In genomic region chr5:150642567-150642927, GRCh38 we compare ENCODE assay signal across 9 cellular contexts. TPM values are rescaled to one million over a fixed set of nuclear protein-coding genes. Genes with fewer than 3 reads are reported as not detected.
A peak's percentile ranks its signal among the peaks of the same experiment; 100 is the strongest.
DNase-seq lines count a peak whose midpoint lies in the region; ATAC-seq and TF ChIP-seq lines count a peak whose summit lies in the region.
"Had no signal": no experiment of that assay in that cellular context is flagged by ENCODE, and none has a peak within 500 bp of the region (broad histone marks: within the 10 kb centered on the region; RNA-seq: fewer than 3 reads in every experiment).

No MANE protein-coding gene starts in this region.

- TF ChIP-seq POLR2A in suprapubic skin (IDR thresholded peaks at IDR 0.05) = no peak

- no peaks in the 10 kb centered on the region for H3K9me2 ChIP-seq in GM23338 (ENCODE audit: insufficient read depth)

- H3F3A ChIP-seq in GM23338 (replicated peaks; ENCODE audit: low read depth) = no peaks in the 10 kb centered on the region

- no peaks in the 10 kb centered on the region for H3K36me3 Mint-ChIP-seq in brain
- H3K36me3 Mint-ChIP-seq in GM23338 (ENCODE audit: low read depth) = no peaks in the 10 kb centered on the region; the same call in 2 of the 3 replicates
- H3K36me3 Mint-ChIP-seq: activated naive CD8-positive, alpha-beta T cell had no signal

- no peak overlapping the region for H3K4me3 ChIP-seq in kidney epithelial cell (ENCODE audit: low read depth, low read length)
- H3K4me3 ChIP-seq in suprapubic skin = no peak overlapping the region
- H3K4me3 ChIP-seq in GM23338 = no peak overlapping the region

- H3K4me3 Mint-ChIP-seq in brain (peak overlapping the region in 2 of 5 experiments; percentile 38 to 70), GM23338 (no peak overlapping the region)
- H3K4me3 Mint-ChIP-seq: activated naive CD8-positive, alpha-beta T cell had no signal

- H3K79me2 ChIP-seq in GM23338 (replicated peaks; ENCODE audit: insufficient read depth) = no peaks in the 10 kb centered on the region

- 32% methylated on average over 3 of the region's 5 CpGs for WGBS in suprapubic skin

- H3K4me1 ChIP-seq in suprapubic skin (peaks cover 82% of the 10 kb centered on the region), GM23338 (ENCODE audit: insufficient read depth) (peaks cover 4% of the 10 kb centered on the region; the same call in 1 of the 2 replicates)

- peak overlapping the region; percentile 82 for H3K27ac ChIP-seq in suprapubic skin
- H3K27ac ChIP-seq in GM23338 (ENCODE audit: low read depth) = no peak overlapping the region

- no peak overlapping the region for H3K4me2 ChIP-seq in GM23338

- H4K20me1 ChIP-seq in GM23338 (replicated peaks; ENCODE audit: insufficient read depth) = no peaks in the 10 kb centered on the region

- no peak for TF ChIP-seq EP300 in suprapubic skin (IDR thresholded peaks at IDR 0.05)

- peaks cover 0 to 7% (median 0%) of the 10 kb centered on the region in 5 experiments for H3K9me3 Mint-ChIP-seq in brain
- no peaks in the 10 kb centered on the region for H3K9me3 Mint-ChIP-seq in GM23338

- H3K27me3 ChIP-seq in kidney epithelial cell (ENCODE audit: control insufficient read depth, insufficient read depth, low read length) = no peaks in the 10 kb centered on the region
- H3K27me3 ChIP-seq in suprapubic skin = no peaks in the 10 kb centered on the region
- H3K27me3 ChIP-seq in GM23338 (ENCODE audit: insufficient read depth) = no peaks in the 10 kb centered on the region

- no peak for ATAC-seq in GM23338

- DNase-seq in HT1080 (ENCODE audit: low read depth) (peak; percentile 89), kidney epithelial cell (ENCODE audit: low read depth) (peak; percentile 85), suprapubic skin (ENCODE audit: low spot score in 2 of 2) (no peak), GM23338 (ENCODE audit: low spot score) (no peak), NCI-H1092 (lab: John Stamatoyannopoulos, UW) (no peak)
- DNase-seq in stimulated activated naive CD4-positive, alpha-beta T cell (lab: John Stamatoyannopoulos, UW) = no peak
- no peak for DNase-seq in activated naive CD4-positive, alpha-beta T cell treated with anti-CD3 and anti-CD28 coated beads, Interleukin-2, amount 50 U/mL, for 16 hours

- peaks cover 3% of the 10 kb centered on the region for H3K27me3 Mint-ChIP-seq in brain
- H3K27me3 Mint-ChIP-seq in GM23338 (ENCODE audit: insufficient read depth, low read depth, poor library complexity) = peaks cover 4% of the 10 kb centered on the region
- H3K27me3 Mint-ChIP-seq: activated naive CD8-positive, alpha-beta T cell had no signal

- H3K27ac Mint-ChIP-seq in brain (peak overlapping the region in 3 of 5 experiments; percentile 63 to 92 (median 79)), GM23338 (no peak overlapping the region)
- H3K27ac Mint-ChIP-seq: activated naive CD8-positive, alpha-beta T cell had no signal

- TF ChIP-seq CTCF in brain (conservative IDR thresholded peaks at IDR 0.05) (no peak), kidney epithelial cell (IDR thresholded peaks at IDR 0.05; ENCODE audit: insufficient read depth, low read length, poor library complexity, severe bottlenecking) (no peak), suprapubic skin (IDR thresholded peaks at IDR 0.05) (no peak), GM23338 (conservative IDR thresholded peaks at IDR 0.05; ENCODE audit: low read depth in 2 of 2) (no peak)

- H3K4me1 Mint-ChIP-seq in brain (peaks cover 79% of the 10 kb centered on the region), GM23338 (peaks cover 41% of the 10 kb centered on the region)

- no peaks in the 10 kb centered on the region for H3K9me3 ChIP-seq in suprapubic skin

- H3K36me3 ChIP-seq in kidney epithelial cell (ENCODE audit: control insufficient read depth, insufficient read depth, low read length) = no peaks in the 10 kb centered on the region
- H3K36me3 ChIP-seq in suprapubic skin = no peaks in the 10 kb centered on the region
- H3K36me3 ChIP-seq in GM23338 (ENCODE audit: insufficient read depth) = no peaks in the 10 kb centered on the region

- no peak overlapping the region for H2AFZ ChIP-seq in GM23338

TF ChIP-seq in GM23338, 12 proteins besides CTCF, POLR2A, EP300 and RAD21 (continues in another document):
- no peak for TF ChIP-seq NANOG (IDR thresholded peaks at IDR 0.05; ENCODE audit: borderline replicate concordance)
- TF ChIP-seq STAT1 (IDR thresholded peaks at IDR 0.05; ENCODE audit: unreplicated experiment) = no peak
- TF ChIP-seq ZNF114 (CRISPR knock-in tag; IDR thresholded peaks at IDR 0.05) = no peak
- no peak for TF ChIP-seq EZH2phosphoT487 (IDR thresholded peaks at IDR 0.05; ENCODE audit: unreplicated experiment)
- no peak for TF ChIP-seq ZNF331 (CRISPR knock-in tag; IDR thresholded peaks at IDR 0.05; ENCODE audit: low read depth)

RNA-seq across cellular contexts. Expression of gene SYNPO, which starts 2.1 kb away (rescaled TPM):
- 5.3 and 6.8 TPM in 2 replicates for total RNA-seq in HT1080 (2014; rRNA removed; shearing (Covaris generic))
- polyA plus RNA-seq in HT1080 (2015; cell fraction: cytosol; rRNA removed) = 9.1 and 10.0 TPM in 2 replicates
- polyA plus RNA-seq in HT1080 (2015; cell fraction: nucleus; rRNA removed) = 25.9 and 26.7 TPM in 2 replicates
- polyA plus RNA-seq in brain (ENCODE audit: insufficient read depth, low read depth, low replicate concordance) (50.7 TPM), GM23338 (2016; fragmentation: Nextera tagmentation; extraction: Ambion mirVana) (0.16 and 0.38 TPM in 2 replicates)
- total RNA-seq in kidney epithelial cell (3.4 and 4.0 TPM in 2 replicates), suprapubic skin (1 to 10 TPM; 3.3 to 8.5 (median 5.6) TPM)
- 1.3 and 3.0 TPM in 2 replicates for total RNA-seq in GM23338 (2014; rRNA removed; shearing (Covaris generic))

RNA-seq across cellular contexts. Expression of gene MYOZ3, which starts 18.5 kb away (rescaled TPM):
- total RNA-seq in HT1080 (2014; rRNA removed; shearing (Covaris generic)) = not detected in 2 replicates
- not detected in 2 replicates for polyA plus RNA-seq in HT1080 (2015; cell fraction: cytosol; rRNA removed)
- polyA plus RNA-seq in HT1080 (2015; cell fraction: nucleus; rRNA removed) = not detected in 2 replicates
- polyA plus RNA-seq in brain (ENCODE audit: insufficient read depth, low read depth, low replicate concordance) = 0.24 TPM
- 1.5 and 4.6 TPM in 2 replicates for total RNA-seq in kidney epithelial cell
- under 1 TPM in 1 of 4 donors, not detected in 3; 0.30 TPM for total RNA-seq in suprapubic skin
- total RNA-seq in GM23338 (2014; rRNA removed; shearing (Covaris generic)) = 13.8 and 26.4 TPM in 2 replicates
- 10.9 and 12.7 TPM in 2 replicates for polyA plus RNA-seq in GM23338 (2016; fragmentation: Nextera tagmentation; extraction: Ambion mirVana)

RNA-seq across cellular contexts. Expression of gene RBM22, which starts 58.3 kb away (rescaled TPM):
- total RNA-seq in HT1080 (2014; rRNA removed; shearing (Covaris generic)) = 38.7 and 48.1 TPM in 2 replicates
- 37.9 and 40.9 TPM in 2 replicates for polyA plus RNA-seq in HT1080 (2015; cell fraction: cytosol; rRNA removed)
- polyA plus RNA-seq in HT1080 (2015; cell fraction: nucleus; rRNA removed) = 80.8 and 89.9 TPM in 2 replicates
- polyA plus RNA-seq in brain (ENCODE audit: insufficient read depth, low read depth, low replicate concordance) (52.7 TPM), GM23338 (2016; fragmentation: Nextera tagmentation; extraction: Ambion mirVana) (20.3 and 23.4 TPM in 2 replicates)
- total RNA-seq in kidney epithelial cell (55.6 and 56.7 TPM in 2 replicates), suprapubic skin (10 to 100 TPM; 30.1 to 63.9 (median 43.8) TPM)
- total RNA-seq in GM23338 (2014; rRNA removed; shearing (Covaris generic)) = 30.7 and 32.3 TPM in 2 replicates

Comparison
In these comparisons a context has a peak if more than half of its experiments do, and no peak if none do; other contexts are left out.
1. DNase-seq: peak in HT1080 (single experiment) and kidney epithelial cell (single experiment); none in suprapubic skin (0 of 2), GM23338 (single experiment), stimulated activated naive CD4-positive, alpha-beta T cell (0 of 6), NCI-H1092 (single experiment) and activated naive CD4-positive, alpha-beta T cell treated with anti-CD3 and anti-CD28 coated beads, Interleukin-2, amount 50 U/mL, for 16 hours (single experiment).